In the genomic region with DNA sequence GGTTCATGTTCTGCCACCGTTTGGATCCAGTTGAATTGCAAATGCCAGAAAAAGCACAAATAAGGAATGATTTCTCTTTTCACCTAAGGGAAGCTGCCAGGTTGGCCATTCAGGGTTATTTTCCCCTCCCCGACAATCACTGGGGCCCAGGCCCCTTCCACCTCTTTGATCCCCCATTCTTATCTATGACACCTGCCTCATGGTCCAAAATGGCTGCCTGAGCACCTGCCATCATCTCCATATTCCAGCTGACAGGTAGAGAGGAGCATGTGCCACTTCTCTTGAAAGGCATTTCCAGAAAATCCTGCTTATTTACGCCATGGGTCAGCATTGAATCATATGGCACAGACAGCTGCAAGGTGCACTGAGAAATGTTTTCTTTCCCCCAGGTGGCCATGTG, we compare ENCODE assay signal across 3 cellular contexts.
TF ChIP-seq lines count a peak whose summit lies in the region.

No MANE protein-coding gene starts in this region.

TF ChIP-seq in HEK293, 187 proteins besides CTCF, POLR2A, EP300 and RAD21:
- TF ChIP-seq SETDB1 (IDR thresholded peaks at IDR 0.05; ENCODE audit: insufficient read length, low read length) (peak; percentile 43), ZBTB26 (tag by site-specific recombination; optimal IDR thresholded peaks at IDR 0.05) (no peak), ZNF169 (tag by site-specific recombination; IDR thresholded peaks at IDR 0.05) (no peak), ZNF580 (tag by site-specific recombination; IDR thresholded peaks at IDR 0.05) (peak; percentile 95), ZNF707 (tag by site-specific recombination; IDR thresholded peaks at IDR 0.05) (peak; percentile 22; the same call in 1 of the 2 replicates)
- TF ChIP-seq, protein P1, sequence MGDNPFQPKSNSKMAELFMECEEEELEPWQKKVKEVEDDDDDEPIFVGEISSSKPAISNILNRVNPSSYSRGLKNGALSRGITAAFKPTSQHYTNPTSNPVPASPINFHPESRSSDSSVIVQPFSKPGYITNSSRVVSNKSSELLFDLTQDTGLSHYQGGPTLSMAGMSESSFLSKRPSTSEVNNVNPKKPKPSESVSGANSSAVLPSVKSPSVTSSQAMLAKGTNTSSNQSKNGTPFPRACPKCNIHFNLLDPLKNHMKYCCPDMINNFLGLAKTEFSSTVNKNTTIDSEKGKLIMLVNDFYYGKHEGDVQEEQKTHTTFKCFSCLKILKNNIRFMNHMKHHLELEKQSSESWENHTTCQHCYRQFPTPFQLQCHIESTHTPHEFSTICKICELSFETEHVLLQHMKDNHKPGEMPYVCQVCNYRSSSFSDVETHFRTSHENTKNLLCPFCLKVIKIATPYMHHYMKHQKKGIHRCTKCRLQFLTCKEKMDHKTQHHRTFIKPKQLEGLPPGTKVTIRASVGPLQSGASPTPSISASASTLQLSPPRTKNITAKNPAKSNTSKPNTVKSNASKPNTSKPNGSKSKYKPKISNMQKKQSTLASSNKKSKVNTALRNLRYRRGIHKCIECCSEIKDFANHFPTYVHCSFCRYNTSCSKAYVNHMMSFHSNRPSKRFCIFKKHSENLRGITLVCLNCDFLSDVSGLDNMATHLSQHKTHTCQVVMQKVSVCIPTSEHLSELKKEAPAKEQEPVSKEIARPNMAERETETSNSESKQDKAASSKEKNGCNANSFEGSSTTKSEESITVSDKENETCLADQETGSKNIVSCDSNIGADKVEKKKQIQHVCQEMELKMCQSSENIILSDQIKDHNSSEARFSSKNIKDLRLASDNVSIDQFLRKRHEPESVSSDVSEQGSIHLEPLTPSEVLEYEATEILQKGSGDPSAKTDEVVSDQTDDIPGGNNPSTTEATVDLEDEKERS (tag by site-specific recombination; IDR thresholded peaks at IDR 0.05) = peak; percentile 98
TF ChIP-seq in HEK293: peak in this region for 4.

TF ChIP-seq in WTC11, 78 proteins besides CTCF, POLR2A, EP300 and RAD21:
- TF ChIP-seq, protein P2, sequence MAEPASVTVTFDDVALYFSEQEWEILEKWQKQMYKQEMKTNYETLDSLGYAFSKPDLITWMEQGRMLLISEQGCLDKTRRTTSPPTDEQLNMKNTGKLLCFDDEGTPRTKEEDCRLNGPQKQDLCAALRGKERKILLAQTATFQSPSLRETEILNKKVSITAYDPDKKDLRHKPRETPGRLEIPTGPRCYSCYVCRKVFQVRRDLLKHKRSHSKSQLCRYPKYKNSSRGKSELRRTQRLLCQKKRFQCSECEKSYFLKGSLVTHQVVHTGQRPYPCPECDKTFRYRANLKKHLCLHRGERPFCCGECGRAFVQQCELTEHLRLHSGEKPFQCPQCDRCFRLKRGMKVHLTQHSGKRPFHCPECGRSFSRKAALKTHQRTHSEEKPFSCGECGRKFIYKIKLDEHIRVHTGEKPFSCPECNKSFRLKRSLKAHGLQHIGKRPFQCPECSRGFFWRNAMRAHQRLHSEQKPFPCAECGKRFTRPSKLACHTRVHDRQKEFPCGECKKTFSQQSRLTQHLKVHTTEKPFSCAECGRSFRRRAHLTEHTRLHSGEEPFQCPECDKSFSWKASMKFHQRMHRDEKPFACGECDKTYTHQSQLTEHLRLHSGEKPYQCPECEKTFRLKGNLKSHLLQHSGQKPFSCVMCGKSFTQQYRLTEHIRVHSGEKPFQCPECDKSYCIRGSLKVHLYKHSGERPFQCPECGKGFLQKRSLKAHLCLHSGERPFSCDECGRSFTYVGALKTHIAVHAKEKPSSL (CRISPR knock-in tag; conservative IDR thresholded peaks at IDR 0.05) = no peak
- TF ChIP-seq ZNF281 (CRISPR knock-in tag; IDR thresholded peaks at IDR 0.05) = no peak
- TF ChIP-seq OVOL2 (CRISPR knock-in tag; IDR thresholded peaks at IDR 0.05; ENCODE audit: borderline replicate concordance) = no peak
- TF ChIP-seq, protein P3, sequence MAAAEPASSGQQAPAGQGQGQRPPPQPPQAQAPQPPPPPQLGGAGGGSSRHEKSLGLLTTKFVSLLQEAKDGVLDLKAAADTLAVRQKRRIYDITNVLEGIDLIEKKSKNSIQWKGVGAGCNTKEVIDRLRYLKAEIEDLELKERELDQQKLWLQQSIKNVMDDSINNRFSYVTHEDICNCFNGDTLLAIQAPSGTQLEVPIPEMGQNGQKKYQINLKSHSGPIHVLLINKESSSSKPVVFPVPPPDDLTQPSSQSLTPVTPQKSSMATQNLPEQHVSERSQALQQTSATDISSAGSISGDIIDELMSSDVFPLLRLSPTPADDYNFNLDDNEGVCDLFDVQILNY (CRISPR knock-in tag; IDR thresholded peaks at IDR 0.05) = no peak
- TF ChIP-seq GTF2I (CRISPR knock-in tag; conservative IDR thresholded peaks at IDR 0.05) = peak; percentile 67; the same call in 1 of the 2 replicates

TF ChIP-seq in H1, 55 proteins besides CTCF, POLR2A, EP300 and RAD21 (continued from another document):
- TF ChIP-seq, protein P4, sequence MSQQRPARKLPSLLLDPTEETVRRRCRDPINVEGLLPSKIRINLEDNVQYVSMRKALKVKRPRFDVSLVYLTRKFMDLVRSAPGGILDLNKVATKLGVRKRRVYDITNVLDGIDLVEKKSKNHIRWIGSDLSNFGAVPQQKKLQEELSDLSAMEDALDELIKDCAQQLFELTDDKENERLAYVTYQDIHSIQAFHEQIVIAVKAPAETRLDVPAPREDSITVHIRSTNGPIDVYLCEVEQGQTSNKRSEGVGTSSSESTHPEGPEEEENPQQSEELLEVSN (IDR thresholded peaks at IDR 0.05) = no peak
- TF ChIP-seq CBX8 (IDR thresholded peaks at IDR 0.05; ENCODE audit: borderline replicate concordance, low read depth, low read length) (no peak), SUZ12 (IDR thresholded peaks at IDR 0.05; ENCODE audit: low read length) (no peak), SRF (IDR thresholded peaks at IDR 0.05; ENCODE audit: low read depth, low read length) (no peak), KDM1A (IDR thresholded peaks at IDR 0.05; ENCODE audit: borderline replicate concordance, low read length) (peak; percentile 76), HDAC2 (IDR thresholded peaks at IDR 0.05; ENCODE audit: borderline replicate concordance in 1 of 2, low read depth in 2 of 2, low read length in 2 of 2) (peak in 1 of 2 experiments; percentile 64; a peak in 1 of 4 replicates)
TF ChIP-seq in H1: peak in this region for 2.
